6 cellular contexts compared by ENCODE assay signal in genomic region chr22:50581950-50582561, GRCh38. TPM values are rescaled to one million over a fixed set of nuclear protein-coding genes. Genes with fewer than 3 reads are reported as not detected.
DNase-seq lines count a peak whose midpoint lies in the region; ATAC-seq and TF ChIP-seq lines count a peak whose summit lies in the region.

No MANE protein-coding gene starts in this region.

- H3K27ac ChIP-seq in heart left ventricle (peak overlapping the region; percentile 90 to 100 (median 99)), iPS-20b (ENCODE audit: low read length) (peak overlapping the region; percentile 88)

- POLR2A ChIA-PET in activated CD4-positive, alpha-beta T cell treated with anti-CD3 and anti-CD28 coated beads, Interleukin-2, amount 10 ng/mL, durations not matched to agents 7 days and 5 days (lab: Charles Lee): interaction anchor here (0.7 to 1.6 kb wide), 2 partner anchors 56 kb away, joined by 5 to 6 read pairs; no protein-coding TSS in a partner anchor

- peak overlapping the region; percentile 93 for H3K9ac ChIP-seq in iPS-20b (ENCODE audit: low read depth, low read length)

- H3K4me1 Mint-ChIP-seq in activated CD4-positive, alpha-beta T cell treated with anti-CD3 and anti-CD28 coated beads, Interleukin-2, amount 10 ng/mL, durations not matched to agents 7 days and 5 days: peaks cover 35% of the 10 kb centered on the region
- peaks cover 6% of the 10 kb centered on the region for H3K4me1 Mint-ChIP-seq in type B pancreatic cell (ENCODE audit: unreplicated experiment)

- WGBS in heart left ventricle, 4 donors: 5 to 23% (median 12%) methylated on average over 9 to 45 of the region's 45 CpGs

- H3K4me3 ChIP-seq in heart left ventricle (peak overlapping the region; percentile 53 to 95 (median 80)), iPS-20b (ENCODE audit: low read length) (peak overlapping the region; percentile 98)

- ATAC-seq in heart left ventricle (no peak), left ventricle myocardium superior (no peak)

- TF ChIP-seq CTCF in heart left ventricle (IDR thresholded peaks at IDR 0.05) (peak in 1 of 12 donors; percentile 3), type B pancreatic cell (conservative IDR thresholded peaks at IDR 0.05) (no peak)

- peaks cover 3 to 57% (median 33%) of the 10 kb centered on the region in 12 donors for H3K4me1 ChIP-seq in heart left ventricle
- peaks cover 12% of the 10 kb centered on the region for H3K4me1 ChIP-seq in iPS-20b (ENCODE audit: insufficient read depth, low read length)

- intact Hi-C loops in heart left ventricle (cut with DNase I) (loop anchor here in 1 of 10 donors (1.0 to 5.0 kb wide), 3 partner anchors 19 to 75 kb away; partner anchors contain the start of genes LMF2 and NCAPH2), left ventricle myocardium superior (cut with micrococcal nuclease) (no loop called here)

- CTCF ChIA-PET in activated CD4-positive, alpha-beta T cell treated with anti-CD3 and anti-CD28 coated beads, Interleukin-2, amount 10 ng/mL, durations not matched to agents 7 days and 5 days (lab: Charles Lee): interaction anchor here (1.0 to 2.9 kb wide), 6 partner anchors 10 to 57 kb away, joined by 3 to 17 read pairs (median 6); partner anchors contain the start of genes KLHDC7B, SCO2 and SYCE3

- peaks cover 22% of the 10 kb centered on the region for H3K36me3 Mint-ChIP-seq in activated CD4-positive, alpha-beta T cell treated with anti-CD3 and anti-CD28 coated beads, Interleukin-2, amount 10 ng/mL, durations not matched to agents 7 days and 5 days (ENCODE audit: low read depth)
- H3K36me3 Mint-ChIP-seq in type B pancreatic cell: peaks cover 3% of the 10 kb centered on the region

- H3K36me3 ChIP-seq in heart left ventricle (peaks cover 0 to 26% (median 12%) of the 10 kb centered on the region in 9 donors), iPS-20b (ENCODE audit: insufficient read depth, low read depth, low read length) (peaks cover 34% of the 10 kb centered on the region)

- no peaks in the 10 kb centered on the region for H3K9me3 Mint-ChIP-seq in activated CD4-positive, alpha-beta T cell treated with anti-CD3 and anti-CD28 coated beads, Interleukin-2, amount 10 ng/mL, durations not matched to agents 7 days and 5 days
- H3K9me3 Mint-ChIP-seq in type B pancreatic cell: no peaks in the 10 kb centered on the region

- H3K27ac Mint-ChIP-seq in activated CD4-positive, alpha-beta T cell treated with anti-CD3 and anti-CD28 coated beads, Interleukin-2, amount 10 ng/mL, durations not matched to agents 7 days and 5 days: peak overlapping the region; percentile 98
- peak overlapping the region; percentile 93 for H3K27ac Mint-ChIP-seq in type B pancreatic cell

- no peaks in the 10 kb centered on the region for H3K27me3 Mint-ChIP-seq in activated CD4-positive, alpha-beta T cell treated with anti-CD3 and anti-CD28 coated beads, Interleukin-2, amount 10 ng/mL, durations not matched to agents 7 days and 5 days
- no peaks in the 10 kb centered on the region for H3K27me3 Mint-ChIP-seq in type B pancreatic cell

- no peak for TF ChIP-seq POLR2A in heart left ventricle (IDR thresholded peaks at IDR 0.05)

- peak in 1 of 5 donors; percentile 61 for DNase-seq in heart left ventricle
- DNase-seq in left ventricle myocardium superior: no peak
- DNase-seq in activated CD4-positive, alpha-beta T cell treated with anti-CD3 and anti-CD28 coated beads, Interleukin-2, amount 10 ng/mL, durations not matched to agents 7 days and 5 days: peak; percentile 37
- no peak for DNase-seq in type B pancreatic cell (ENCODE audit: extremely low spot score, unreplicated experiment)
- no peak for DNase-seq in NCI-H524 treated with DMSO at 0.1 percent for 48 hours (lab: John Stamatoyannopoulos, UW)

- H3K27me3 ChIP-seq in heart left ventricle (no peaks in the 10 kb centered on the region), iPS-20b (ENCODE audit: insufficient read depth, low read length) (peaks cover 5% of the 10 kb centered on the region)

- H3K9me3 ChIP-seq in heart left ventricle (no peaks in the 10 kb centered on the region), iPS-20b (ENCODE audit: insufficient read depth, low read depth, low read length) (no peaks in the 10 kb centered on the region)

- peak overlapping the region; percentile 88 for H3K4me3 Mint-ChIP-seq in activated CD4-positive, alpha-beta T cell treated with anti-CD3 and anti-CD28 coated beads, Interleukin-2, amount 10 ng/mL, durations not matched to agents 7 days and 5 days
- H3K4me3 Mint-ChIP-seq in type B pancreatic cell: peak overlapping the region; percentile 91

RNA-seq across cellular contexts. Expression of gene CHKB, which starts 0.6 kb away (rescaled TPM):
- total RNA-seq in heart left ventricle (10 to 100 TPM; 23.3 to 54.6 (median 35.6) TPM), left ventricle myocardium superior (42.7 TPM), type B pancreatic cell (ENCODE audit: low replicate concordance) (88.1 and 96.9 TPM in 2 replicates)
- polyA plus RNA-seq in heart left ventricle: 10 to 100 TPM; 16.7 to 77.1 TPM
- total RNA-seq in activated CD4-positive, alpha-beta T cell treated with anti-CD3 and anti-CD28 coated beads, Interleukin-2, amount 10 ng/mL, durations not matched to agents 7 days and 5 days: 100 to 1,000 TPM; 140 to 142 TPM

RNA-seq across cellular contexts. Expression of gene CPT1B, which starts 3.8 kb away (rescaled TPM):
- total RNA-seq in heart left ventricle (100 to 1,000 TPM; 115 to 467 (median 306) TPM), left ventricle myocardium superior (458 TPM), type B pancreatic cell (ENCODE audit: low replicate concordance) (68.4 and 94.5 TPM in 2 replicates)
- 100 to 1,000 TPM in 1 of 2 donors, 10 to 100 TPM in 1; 51.4 to 267 TPM for polyA plus RNA-seq in heart left ventricle
- 100 to 1,000 TPM; 107 to 113 TPM for total RNA-seq in activated CD4-positive, alpha-beta T cell treated with anti-CD3 and anti-CD28 coated beads, Interleukin-2, amount 10 ng/mL, durations not matched to agents 7 days and 5 days

RNA-seq across cellular contexts. Expression of gene MAPK8IP2, which starts 18.5 kb away (rescaled TPM):
- total RNA-seq in heart left ventricle (under 1 TPM; 0.09 to 0.79 (median 0.25) TPM), left ventricle myocardium superior (0.57 TPM), type B pancreatic cell (ENCODE audit: low replicate concordance) (13.0 and 16.5 TPM in 2 replicates)
- polyA plus RNA-seq in heart left ventricle: under 1 TPM; 0.23 to 0.35 TPM
- under 1 TPM; 0.29 to 0.37 TPM for total RNA-seq in activated CD4-positive, alpha-beta T cell treated with anti-CD3 and anti-CD28 coated beads, Interleukin-2, amount 10 ng/mL, durations not matched to agents 7 days and 5 days

RNA-seq across cellular contexts. Expression of gene SYCE3, which starts 19.3 kb away (rescaled TPM):
- total RNA-seq in heart left ventricle (not detected), left ventricle myocardium superior (not detected), type B pancreatic cell (ENCODE audit: low replicate concordance) (not detected in 2 replicates)
- polyA plus RNA-seq in heart left ventricle: not detected
- total RNA-seq in activated CD4-positive, alpha-beta T cell treated with anti-CD3 and anti-CD28 coated beads, Interleukin-2, amount 10 ng/mL, durations not matched to agents 7 days and 5 days: under 1 TPM in 1 of 2 experiments, not detected in 1; 0.87 TPM

RNA-seq across cellular contexts. Expression of gene KLHDC7B, which starts 36.4 kb away (rescaled TPM):
- total RNA-seq in heart left ventricle: 1 to 10 TPM in 1 of 9 donors, under 1 TPM in 3, not detected in 5; 0.08 to 1.3 (median 0.14) TPM
- polyA plus RNA-seq in heart left ventricle: under 1 TPM in 1 of 2 donors, not detected in 1; 0.08 TPM
- total RNA-seq in left ventricle myocardium superior: not detected
- total RNA-seq in activated CD4-positive, alpha-beta T cell treated with anti-CD3 and anti-CD28 coated beads, Interleukin-2, amount 10 ng/mL, durations not matched to agents 7 days and 5 days: 10 to 100 TPM; 15.6 to 16.0 TPM
- 0.10 TPM in 1 of 2 replicates, not detected in the other for total RNA-seq in type B pancreatic cell (ENCODE audit: low replicate concordance)
